Comparison of ENCODE assay signal across 8 cellular contexts in genomic region chr7:108813247-108814014, GRCh38.
"Had no signal": no experiment of that assay in that cellular context is flagged by ENCODE, and none has a peak within 500 bp of the region (broad histone marks: within the 10 kb centered on the region; RNA-seq: fewer than 3 reads in every experiment).

No MANE protein-coding gene starts in this region.

- H3K9me3 Mint-ChIP-seq: mesothelial cell of epicardium had no signal

- H3K27ac Mint-ChIP-seq: mesothelial cell of epicardium had no signal

- H3K27me3 ChIP-seq: breast epithelium, esophagus muscularis mucosa, ovary, uterus had no signal

- H3K4me3 Mint-ChIP-seq: mesothelial cell of epicardium, neural crest cell had no signal

- DNase-seq: aorta, hypothalamus, ovary, uterus had no signal

- H3K27ac ChIP-seq: breast epithelium, esophagus muscularis mucosa, ovary, uterus had no signal

- H3K4me1 ChIP-seq: breast epithelium, esophagus muscularis mucosa, uterus had no signal

- H3K9me3 ChIP-seq: breast epithelium, esophagus muscularis mucosa, ovary, uterus had no signal

- H3K36me3 Mint-ChIP-seq: mesothelial cell of epicardium had no signal

- H3K4me3 ChIP-seq: breast epithelium, esophagus muscularis mucosa, ovary, uterus had no signal

- H3K36me3 ChIP-seq: breast epithelium, esophagus muscularis mucosa, ovary, uterus had no signal
